Comparison of ENCODE assay signal across 8 cellular contexts in genomic region chr5:87400305-87400899, GRCh38. TPM values are rescaled to one million over a fixed set of nuclear protein-coding genes. Genes with fewer than 3 reads are reported as not detected.
A peak's percentile ranks its signal among the peaks of the same experiment; 100 is the strongest.
DNase-seq lines count a peak whose midpoint lies in the region; ATAC-seq, FAIRE-seq and TF ChIP-seq lines count a peak whose summit lies in the region.

No MANE protein-coding gene starts in this region.

- H3K4me1 ChIP-seq in astrocyte (ENCODE audit: insufficient read depth, low read length) (no peaks in the 10 kb centered on the region), uterus (no peaks in the 10 kb centered on the region)

- H3K4me3 Mint-ChIP-seq in astrocyte (ENCODE audit: unreplicated experiment) = no peak overlapping the region

- H3K36me3 Mint-ChIP-seq in astrocyte (ENCODE audit: low read depth, unreplicated experiment) = peaks cover 17% of the 10 kb centered on the region

- DNase-seq in Right ventricle myocardium inferior (ENCODE audit: missing footprints) (no peak), cardiac septum (ENCODE audit: low spot score) (no peak), NCI-H1694 treated with DMSO at 0.1 percent for 48 hours (lab: John Stamatoyannopoulos, UW) (peak; percentile 45), astrocyte (ENCODE audit: low read depth) (peak; percentile 22), iris pigment epithelial cell (ENCODE audit: low read depth) (peak; percentile 52), uterus (no peak), GM12892 (ENCODE audit: insufficient read length) (no peak)

- TF ChIP-seq CTCF in astrocyte (IDR thresholded peaks at IDR 0.05; ENCODE audit: insufficient read depth, low read depth, low read length) = peak; percentile 51
- TF ChIP-seq CTCF in uterus (IDR thresholded peaks at IDR 0.05) = peak; percentile 43 to 63 (median 48)

- peak; percentile 5 for FAIRE-seq in astrocyte (lab: Jason Lieb, UNC)
- no peak for FAIRE-seq in GM12892 (lab: Jason Lieb, UNC)

- no peak overlapping the region for H3K27ac Mint-ChIP-seq in astrocyte (ENCODE audit: unreplicated experiment)

- H3K9me3 Mint-ChIP-seq in astrocyte (ENCODE audit: unreplicated experiment) = no peaks in the 10 kb centered on the region

- no peak overlapping the region for H2AFZ ChIP-seq in astrocyte (ENCODE audit: low read depth, low read length)

- H3K9me3 ChIP-seq in astrocyte (ENCODE audit: insufficient read depth, low read depth, low read length) (no peaks in the 10 kb centered on the region), uterus (no peaks in the 10 kb centered on the region)

- no peak overlapping the region for H3K4me2 ChIP-seq in astrocyte (ENCODE audit: low read length)

- TF ChIP-seq POLR2A in uterus (IDR thresholded peaks at IDR 0.05) (no peak), GM12892 (IDR thresholded peaks at IDR 0.05; ENCODE audit: low read depth, low read length) (no peak)

- no peaks in the 10 kb centered on the region for H3K27me3 Mint-ChIP-seq in astrocyte (ENCODE audit: low read depth, unreplicated experiment)

- H3K27me3 ChIP-seq in astrocyte (ENCODE audit: insufficient read depth, low read length) (no peaks in the 10 kb centered on the region), uterus (no peaks in the 10 kb centered on the region)

- H3K9ac ChIP-seq in astrocyte (ENCODE audit: low read length) = no peak overlapping the region

- ATAC-seq in Right ventricle myocardium inferior = peak; percentile 52
- peak; percentile 65 for ATAC-seq in HG02610 (IDR thresholded peaks at IDR 0.05; ENCODE audit: unreplicated experiment)

- H3K4me3 ChIP-seq in astrocyte (ENCODE audit: insufficient read depth, low read depth, low read length) (no peak overlapping the region), uterus (no peak overlapping the region)

- intact Hi-C loops in Right ventricle myocardium inferior (cut with DNase I) = loop anchor here (10.0 kb wide), 1 partner anchor 336 kb away; no protein-coding TSS in a partner anchor
- intact Hi-C loops in cardiac septum (cut with DNase I) = no loop called here
- intact Hi-C loops in uterus (cut with DNase I; ENCODE audit: low total_unique reads) = no loop called here

- H3K4me1 Mint-ChIP-seq in astrocyte (ENCODE audit: low read depth, unreplicated experiment) = peaks cover 6% of the 10 kb centered on the region

- peaks cover 55% of the 10 kb centered on the region for H3K36me3 ChIP-seq in astrocyte (ENCODE audit: insufficient read depth, low read length)
- no peaks in the 10 kb centered on the region for H3K36me3 ChIP-seq in uterus

- H3K27ac ChIP-seq in astrocyte (ENCODE audit: low read depth, low read length) (no peak overlapping the region), uterus (no peak overlapping the region)

- peaks cover 35% of the 10 kb centered on the region for H3K79me2 ChIP-seq in astrocyte (ENCODE audit: insufficient read depth, low read length)

- H4K20me1 ChIP-seq in astrocyte (ENCODE audit: insufficient read depth, low read length) = peaks cover 12% of the 10 kb centered on the region

RNA-seq across cellular contexts. Expression of gene CCNH, which starts 12.3 kb away (rescaled TPM):
- 18.4 TPM for total RNA-seq in Right ventricle myocardium inferior
- 28.6 TPM for total RNA-seq in cardiac septum
- total RNA-seq in astrocyte = 30.5 and 31.6 TPM in 2 replicates
- total RNA-seq in uterus = 10 to 100 TPM; 25.4 to 96.2 (median 77.4) TPM
- 53.0 TPM for polyA plus RNA-seq in GM12892 (2012; ENCODE audit: missing spikeins)

Comparison
In these comparisons a context has a peak if more than half of its experiments do, and no peak if none do; other contexts are left out.
1. DNase-seq: peak in NCI-H1694 treated with DMSO at 0.1 percent for 48 hours (single experiment), astrocyte (single experiment) and iris pigment epithelial cell (single experiment); none in Right ventricle myocardium inferior (single experiment), cardiac septum (single experiment), uterus (0 of 2) and GM12892 (single experiment).